22 cellular contexts compared by ENCODE assay signal in genomic region chr15:36811903-36812302, GRCh38.
"Had no signal": no experiment of that assay in that cellular context is flagged by ENCODE, and none has a peak within 500 bp of the region (broad histone marks: within the 10 kb centered on the region; RNA-seq: fewer than 3 reads in every experiment).

No MANE protein-coding gene starts in this region.

- H3K9me3 ChIP-seq: breast epithelium, mucosa of descending colon, prostate gland, stomach had no signal

- H3K36me3 Mint-ChIP-seq: natural killer cell, neural progenitor cell had no signal

- H3K4me1 Mint-ChIP-seq: natural killer cell, neural progenitor cell had no signal

- DNase-seq: central memory CD4-positive, alpha-beta T cell; cortex of kidney; effector memory CD4-positive, alpha-beta T cell; foreskin keratinocyte; islet precursor cell; left ventricle myocardium superior; mammary epithelial cell; mucosa of descending colon; natural killer cell; nucleus accumbens; retina; small intestine; stimulated activated CD4-positive, alpha-beta T cell treated with anti-CD3 and anti-CD28 coated beads, Interleukin-12 subunit alpha, Interleukin-12 subunit beta, amount 100 ng/mL, for 4 hours; stimulated activated naive CD4-positive, alpha-beta T cell; stomach; trophoblast cell had no signal

- H3K27me3 ChIP-seq: breast epithelium, foreskin keratinocyte, neural progenitor cell, stomach had no signal

- H3K79me2 ChIP-seq: parathyroid adenoma had no signal

- H3K4me2 ChIP-seq: neural progenitor cell had no signal

- H3K27ac Mint-ChIP-seq: natural killer cell, neural progenitor cell had no signal

- H3K4me1 ChIP-seq: breast epithelium, neural progenitor cell, parathyroid adenoma had no signal

- H3K36me3 ChIP-seq: breast epithelium, neural progenitor cell, prostate gland, stomach had no signal

- H3K27ac ChIP-seq: breast epithelium, epithelial cell of prostate, foreskin keratinocyte, neural progenitor cell, parathyroid adenoma had no signal

- FAIRE-seq: small intestine, urothelium cell line had no signal

- H3K4me3 Mint-ChIP-seq: natural killer cell, neural progenitor cell had no signal

- H3K9me3 Mint-ChIP-seq: natural killer cell, neural progenitor cell had no signal

- H3K9ac ChIP-seq: neural progenitor cell, parathyroid adenoma had no signal

- H2AFZ ChIP-seq: neural progenitor cell, parathyroid adenoma had no signal

- H3K4me3 ChIP-seq: breast epithelium, mucosa of descending colon, neural progenitor cell, prostate gland, stomach had no signal
